Comparison of ENCODE assay signal across 1 cellular context in genomic region chr19:56314584-56315075, GRCh38.
TF ChIP-seq lines count a peak whose summit lies in the region.

Gene ZSCAN5A (minus strand): TSS chr19:56314839. CDS start chr19:56225046, 89,793 bp downstream.

TF ChIP-seq in K562, 482 proteins besides CTCF, POLR2A, EP300 and RAD21 (continued from another document):
- TF ChIP-seq ARID4B (CRISPR knock-in tag; IDR thresholded peaks at IDR 0.05), result peak; percentile 45; the same call in 1 of the 2 replicates
- 0 out of 2 replicates have a peak, but pooled peaks have one; percentile 9 for TF ChIP-seq THRB (CRISPR knock-in tag; conservative IDR thresholded peaks at IDR 0.05)
TF ChIP-seq in K562: peak in this region for 101.
